In the genomic region with DNA sequence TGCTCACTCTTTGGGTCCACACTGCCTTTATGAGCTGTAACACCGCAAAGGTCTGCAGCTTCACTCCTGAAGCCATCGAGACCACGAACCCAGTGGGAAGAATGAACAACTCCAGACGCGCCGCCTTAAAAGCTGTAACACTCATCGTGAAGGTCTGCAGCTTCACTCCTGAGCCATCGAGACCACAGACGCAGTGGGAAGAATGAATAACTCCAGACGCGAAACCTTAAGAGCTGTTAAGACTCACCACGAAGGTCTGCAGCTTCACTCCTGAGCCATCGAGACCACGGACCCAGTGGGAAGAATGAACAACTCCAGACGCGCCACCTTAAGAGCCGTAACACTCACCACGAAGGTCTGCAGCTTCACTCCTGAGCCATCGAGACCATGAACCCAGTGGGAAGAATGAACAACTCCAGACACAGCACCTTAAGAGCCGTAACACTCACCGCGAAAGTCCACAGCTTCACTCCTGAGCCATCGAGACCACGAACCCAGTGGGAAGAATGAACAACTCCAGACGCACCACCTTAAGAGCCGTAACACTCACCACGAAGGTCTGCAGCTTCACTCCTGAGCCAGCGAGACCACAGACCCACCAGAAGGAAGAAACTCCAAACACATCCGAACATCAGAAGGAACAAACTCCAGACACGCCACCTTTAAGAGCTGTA, we compare ENCODE assay signal across 9 cellular contexts. TPM values are rescaled to one million over a fixed set of nuclear protein-coding genes. Genes with fewer than 3 reads are reported as not detected.
A peak's percentile ranks its signal among the peaks of the same experiment; 100 is the strongest.
DNase-seq lines count a peak whose midpoint lies in the region; ATAC-seq, FAIRE-seq and TF ChIP-seq lines count a peak whose summit lies in the region.
"Not testable (repeated sequence)": the region's sequence is repeated elsewhere in the genome, so short reads cannot be mapped to it uniquely, and the experiment has no call there.
"Had no signal": no experiment of that assay in that cellular context is flagged by ENCODE, and none has a peak within 500 bp of the region (broad histone marks: within the 10 kb centered on the region; RNA-seq: fewer than 3 reads in every experiment).

No MANE protein-coding gene starts in this region.

- H3K4me1 ChIP-seq in Caco-2; endodermal cell (ENCODE audit: control insufficient read depth, insufficient read depth, low read length): not testable (repeated sequence)
- H3K4me1 ChIP-seq in HepG2 (ENCODE audit: insufficient read depth, low read length): peaks cover 42% of the 10 kb centered on the region

- not testable (repeated sequence) for H3K9me3 Mint-ChIP-seq in Caco-2 (ENCODE audit: unreplicated experiment); activated T-cell treated with anti-CD3 and anti-CD28 coated beads, Interleukin-2, amount 50 U/mL, for 72 hours; activated naive CD8-positive, alpha-beta T cell treated with anti-CD3 and anti-CD28 coated beads, Interleukin-2, amount 50 U/mL, for 24 hours; endodermal cell; progenitor cell of endocrine pancreas (ENCODE audit: low read depth)

- 95 to 96% methylated on average over 22 to 30 of the region's 30 CpGs for WGBS in endodermal cell (ENCODE audit: insufficient coverage in 1 of 2, insufficient read length in 1 of 2), 2 experiments
- WGBS in HepG2 (ENCODE audit: low lambda C conversion rate): 95% methylated on average over 29 of the region's 30 CpGs

- H3K9ac ChIP-seq in endodermal cell (ENCODE audit: extremely low read depth, low read length, poor library complexity, severe bottlenecking); HepG2 (ENCODE audit: insufficient read depth, low read depth, low read length): not testable (repeated sequence)

- peak overlapping the region; percentile 67 for H3K27ac Mint-ChIP-seq in Caco-2 (ENCODE audit: unreplicated experiment)
- peak overlapping the region; percentile 83 for H3K27ac Mint-ChIP-seq in T-helper 17 cell
- peak overlapping the region; percentile 17 for H3K27ac Mint-ChIP-seq in activated T-cell treated with anti-CD3 and anti-CD28 coated beads, Interleukin-2, amount 50 U/mL, for 72 hours
- H3K27ac Mint-ChIP-seq in activated naive CD8-positive, alpha-beta T cell treated with anti-CD3 and anti-CD28 coated beads, Interleukin-2, amount 50 U/mL, for 24 hours: peak overlapping the region; percentile 77
- peak overlapping the region; percentile 63 for H3K27ac Mint-ChIP-seq in endodermal cell
- peak overlapping the region; percentile 22 for H3K27ac Mint-ChIP-seq in progenitor cell of endocrine pancreas

- POLR2A ChIA-PET in Caco-2 (lab: Charles Lee): interaction anchor here (0.6 kb wide), 1 partner anchor 306 kb away, joined by 4 read pairs; no protein-coding TSS in a partner anchor
- POLR2A ChIA-PET in HepG2 (lab: Yijun Ruan, JAX): interaction anchor here (1.0 to 2.3 kb wide), 5 partner anchors 8 to 213 kb away, joined by 3 to 11 read pairs (median 4); a partner anchor contains a TSS

- ATAC-seq in T-helper 17 cell; activated T-cell treated with anti-CD3 and anti-CD28 coated beads, Interleukin-2, amount 50 U/mL, for 72 hours (replicated peaks in 1 of 2); HepG2: not testable (repeated sequence)
- peak; percentile 65 for ATAC-seq in activated naive CD8-positive, alpha-beta T cell treated with anti-CD3 and anti-CD28 coated beads, Interleukin-2, amount 50 U/mL, for 24 hours

- H3K9me3 ChIP-seq in Caco-2; T-helper 17 cell (ENCODE audit: control insufficient read depth, low read length, poor library complexity, severe bottlenecking); HepG2 (ENCODE audit: low read length): not testable (repeated sequence)
- H3K9me3 ChIP-seq in endodermal cell (ENCODE audit: control insufficient read depth, low read length): peaks cover 17% of the 10 kb centered on the region

- intact Hi-C loops in Caco-2 (cut with micrococcal nuclease; ENCODE audit: unreplicated experiment); HepG2 (cut with micrococcal nuclease; ENCODE audit: unreplicated experiment): not testable (repeated sequence)

- not testable (repeated sequence) for H3K4me2 ChIP-seq in HepG2 (ENCODE audit: low read depth, low read length)

- DNase-seq in Caco-2: peak in 1 of 2 experiments; percentile 26
- not testable (repeated sequence) for DNase-seq in T-helper 17 cell; activated T-cell treated with anti-CD3 and anti-CD28 coated beads, Interleukin-2, amount 50 U/mL, for 72 hours; activated naive CD8-positive, alpha-beta T cell treated with anti-CD3 and anti-CD28 coated beads, Interleukin-2, amount 50 U/mL, for 24 hours; HepG2 (ENCODE audit: low spot score); progenitor cell of endocrine pancreas (ENCODE audit: low spot score, unreplicated experiment)
- peak; percentile 35 for DNase-seq in endodermal cell

- H3K79me2 ChIP-seq in HepG2 (ENCODE audit: insufficient read depth, low read length): peaks cover 73% of the 10 kb centered on the region

- H3K27me3 Mint-ChIP-seq in Caco-2 (ENCODE audit: insufficient read depth, unreplicated experiment); T-helper 17 cell; activated T-cell treated with anti-CD3 and anti-CD28 coated beads, Interleukin-2, amount 50 U/mL, for 72 hours (ENCODE audit: low read depth); activated naive CD8-positive, alpha-beta T cell treated with anti-CD3 and anti-CD28 coated beads, Interleukin-2, amount 50 U/mL, for 24 hours; endodermal cell (ENCODE audit: insufficient read depth); progenitor cell of endocrine pancreas: not testable (repeated sequence)

- H3K27me3 ChIP-seq in Caco-2 (replicated peaks; ENCODE audit: control insufficient read depth, insufficient read depth, low read length); endodermal cell (ENCODE audit: control insufficient read depth, insufficient read depth, low read length, poor library complexity, severe bottlenecking); HepG2 (ENCODE audit: control insufficient read depth in 1 of 2, insufficient read depth in 2 of 2, low read length in 2 of 2): not testable (repeated sequence)

- not testable (repeated sequence) for TF ChIP-seq POLR2A in HepG2 (IDR thresholded peaks at IDR 0.05; ENCODE audit: insufficient read depth in 1 of 2, low read depth in 2 of 2, low read length in 2 of 2)

- TF ChIP-seq RAD21 in HepG2 (CRISPR knock-in tag; IDR thresholded peaks at IDR 0.05): not testable (repeated sequence)

- not testable (repeated sequence) for TF ChIP-seq CTCF in Caco-2 (IDR thresholded peaks at IDR 0.05; ENCODE audit: insufficient read depth in 1 of 2, low read depth in 1 of 2, low read length in 1 of 2, severe bottlenecking in 1 of 2, unreplicated experiment in 1 of 2); endodermal cell (conservative IDR thresholded peaks at IDR 0.05); HepG2 (CRISPR knock-in tag; IDR thresholded peaks at IDR 0.05); progenitor cell of endocrine pancreas (IDR thresholded peaks at IDR 0.05; ENCODE audit: unreplicated experiment)

- not testable (repeated sequence) for TF ChIP-seq EP300 in HepG2 (IDR thresholded peaks at IDR 0.05; ENCODE audit: low read depth in 2 of 2, low read length in 2 of 2); HepG2 (CRISPR knock-in tag; IDR thresholded peaks at IDR 0.05; ENCODE audit: borderline replicate concordance)

- not testable (repeated sequence) for H3K4me3 ChIP-seq in Caco-2 (ENCODE audit: low read depth, low read length); endodermal cell (ENCODE audit: low read length); HepG2 (replicated peaks in 1 of 3; ENCODE audit: insufficient read depth in 1 of 3, low read depth in 2 of 3, low read length in 3 of 3)

- BruUV-seq in Caco-2 (replicated peaks; lab: Mats Ljungman, UMichigan): not testable (repeated sequence)
- BruUV-seq in HepG2 (replicated peaks; lab: Mats Ljungman, UMichigan): TSS peak; percentile 74

- H3K27ac ChIP-seq in endodermal cell (ENCODE audit: low read depth, low read length); HepG2 (ENCODE audit: extremely low read length, insufficient read depth, low read length): not testable (repeated sequence)

- not testable (repeated sequence) for H3K4me1 Mint-ChIP-seq in Caco-2 (ENCODE audit: low read depth, unreplicated experiment); endodermal cell
- H3K4me1 Mint-ChIP-seq in T-helper 17 cell (peaks cover 32% of the 10 kb centered on the region), progenitor cell of endocrine pancreas (ENCODE audit: low read depth) (peaks cover 11% of the 10 kb centered on the region)
- H3K4me1 Mint-ChIP-seq in activated T-cell treated with anti-CD3 and anti-CD28 coated beads, Interleukin-2, amount 50 U/mL, for 72 hours (ENCODE audit: low read depth): peaks cover 47% of the 10 kb centered on the region
- H3K4me1 Mint-ChIP-seq in activated naive CD8-positive, alpha-beta T cell treated with anti-CD3 and anti-CD28 coated beads, Interleukin-2, amount 50 U/mL, for 24 hours: peaks cover 52% of the 10 kb centered on the region

- CTCF ChIA-PET in Caco-2 (lab: Charles Lee); HepG2 (lab: Yijun Ruan, JAX; ENCODE audit: low intra/inter-chr PET ratio, low total read pairs): not testable (repeated sequence)

- FAIRE-seq in HepG2 (lab: Jason Lieb, UNC): not testable (repeated sequence)

- in situ Hi-C loops in HepG2 (cut with HindIII; ENCODE audit: extremely low pct_ligation_motif_present, low pct_unique_long_range_greater_than_20kb): not testable (repeated sequence)

- H4K20me1 ChIP-seq in HepG2 (ENCODE audit: insufficient read depth, low read length): peaks cover 50% of the 10 kb centered on the region

- H3K36me3 Mint-ChIP-seq in Caco-2 (ENCODE audit: insufficient read depth, unreplicated experiment) (peaks cover 83% of the 10 kb centered on the region), endodermal cell (ENCODE audit: low read depth) (peaks cover 75% of the 10 kb centered on the region), progenitor cell of endocrine pancreas (ENCODE audit: insufficient read depth) (peaks cover 43% of the 10 kb centered on the region)
- not testable (repeated sequence) for H3K36me3 Mint-ChIP-seq in T-helper 17 cell (ENCODE audit: low read depth)
- H3K36me3 Mint-ChIP-seq in activated T-cell treated with anti-CD3 and anti-CD28 coated beads, Interleukin-2, amount 50 U/mL, for 72 hours (ENCODE audit: insufficient read depth in 2 of 2): peaks cover 19 to 36% of the 10 kb centered on the region in 2 donors
- peaks cover 67% of the 10 kb centered on the region for H3K36me3 Mint-ChIP-seq in activated naive CD8-positive, alpha-beta T cell treated with anti-CD3 and anti-CD28 coated beads, Interleukin-2, amount 50 U/mL, for 24 hours (ENCODE audit: low read depth)

- not testable (repeated sequence) for H2AFZ ChIP-seq in HepG2 (ENCODE audit: low read length)

- not testable (repeated sequence) for H3K36me3 ChIP-seq in Caco-2 (ENCODE audit: control insufficient read depth, insufficient read depth, low read length)
- H3K36me3 ChIP-seq in endodermal cell (ENCODE audit: control insufficient read depth, insufficient read depth, low read length): peaks cover 84% of the 10 kb centered on the region
- peaks cover 10 to 46% of the 10 kb centered on the region in 2 experiments; a peak in 4 of 5 replicates for H3K36me3 ChIP-seq in HepG2 (replicated peaks in 1 of 2; ENCODE audit: control insufficient read depth in 1 of 2, insufficient read depth in 2 of 2, low read length in 2 of 2)

- H3K4me3 Mint-ChIP-seq in Caco-2 (ENCODE audit: unreplicated experiment); activated T-cell treated with anti-CD3 and anti-CD28 coated beads, Interleukin-2, amount 50 U/mL, for 72 hours; endodermal cell; progenitor cell of endocrine pancreas (ENCODE audit: low read depth): not testable (repeated sequence)
- H3K4me3 Mint-ChIP-seq in T-helper 17 cell: peak overlapping the region; percentile 79
- peak overlapping the region; percentile 24 for H3K4me3 Mint-ChIP-seq in activated naive CD8-positive, alpha-beta T cell treated with anti-CD3 and anti-CD28 coated beads, Interleukin-2, amount 50 U/mL, for 24 hours

RNA-seq across cellular contexts. Expression of a gene that starts 51.4 kb away (rescaled TPM):
- total RNA-seq in Caco-2 (2022) (20.5 and 20.9 TPM in 2 replicates), T-helper 17 cell (1 to 10 TPM; 3.1 to 3.7 TPM), endodermal cell (1 to 10 TPM; 1.0 to 1.9 TPM), HepG2 (2016; rRNA removed; fragmentation: Illumina TruSeq; extraction: Trizol) (0.18 and 0.36 TPM in 2 replicates), progenitor cell of endocrine pancreas (1.4 and 2.0 TPM in 2 replicates)
- total RNA-seq in activated T-cell treated with anti-CD3 and anti-CD28 coated beads, Interleukin-2, amount 50 U/mL, for 72 hours: 1 to 10 TPM; 1.3 to 1.9 TPM
- polyA plus RNA-seq in endodermal cell (2013, experiment 1 of 2): 0.36 TPM
- polyA plus RNA-seq in endodermal cell (2013, experiment 2 of 2): 1.0 TPM
- 0.30 TPM in 1 of 2 replicates, not detected in the other for total RNA-seq in HepG2 (2016; cell fraction: cytosol; rRNA removed; fragmentation: Illumina TruSeq; extraction: Trizol; ENCODE audit: low read depth)
- total RNA-seq in HepG2 (2016; cell fraction: insoluble cytoplasmic fraction; rRNA removed; fragmentation: Illumina TruSeq; extraction: Trizol): 0.16 and 0.24 TPM in 2 replicates
- total RNA-seq in HepG2 (2016; cell fraction: membrane; rRNA removed; fragmentation: Illumina TruSeq; extraction: Trizol): 0.37 and 0.48 TPM in 2 replicates
- not detected in 2 replicates for total RNA-seq in HepG2 (2016; cell fraction: nucleus; rRNA removed; fragmentation: Illumina TruSeq; extraction: Trizol)
- polyA plus RNA-seq in HepG2 (2011; rRNA removed): 0.18 and 0.57 TPM in 2 replicates
- polyA plus RNA-seq in HepG2 (2011; cell fraction: cytosol; rRNA removed): 0.08 and 0.18 TPM in 2 replicates
- polyA plus RNA-seq in HepG2 (2011; cell fraction: nucleus; rRNA removed): 0.58 and 0.95 TPM in 2 replicates
- polyA plus RNA-seq in HepG2 (2012): 0.87 and 3.8 TPM in 2 replicates
- polyA plus RNA-seq in HepG2 (2016; cell fraction: cytosol; fragmentation: Illumina TruSeq; extraction: Trizol; ENCODE audit: low read depth): 0.68 and 0.69 TPM in 2 replicates
- 0.49 and 0.90 TPM in 2 replicates for polyA plus RNA-seq in HepG2 (2016; cell fraction: insoluble cytoplasmic fraction; fragmentation: Illumina TruSeq; extraction: Trizol; ENCODE audit: low read depth)
- polyA plus RNA-seq in HepG2 (2016; cell fraction: membrane; fragmentation: Illumina TruSeq; extraction: Trizol; ENCODE audit: low read depth): 0.89 and 1.3 TPM in 2 replicates
- polyA plus RNA-seq in HepG2 (2016; cell fraction: nucleus; fragmentation: Illumina TruSeq; extraction: Trizol; ENCODE audit: insufficient read depth, low read depth): 0.38 and 0.60 TPM in 2 replicates
- 0.12 and 0.68 TPM in 2 replicates for polyA minus RNA-seq in HepG2 (2011; rRNA and poly(A)+ RNA removed; ENCODE audit: low replicate concordance)
- polyA minus RNA-seq in HepG2 (2011; cell fraction: cytosol; rRNA and poly(A)+ RNA removed): 0.30 TPM in 1 of 2 replicates, not detected in the other
- polyA minus RNA-seq in HepG2 (2011; cell fraction: nucleus; rRNA and poly(A)+ RNA removed): 0.25 TPM in 1 of 2 replicates, not detected in the other
- total RNA-seq: M059J had no signal
- polyA plus RNA-seq: CD14-positive monocyte had no signal

Comparison
In these comparisons a context has a peak if more than half of its experiments do, and no peak if none do; other contexts are left out.
1. H3K27ac Mint-ChIP-seq: peak in every context shown above with its lines; median percentile 83 in T-helper 17 cell; 77 in activated naive CD8-positive, alpha-beta T cell treated with anti-CD3 and anti-CD28 coated beads, Interleukin-2, amount 50 U/mL, for 24 hours; 67 in Caco-2; 63 in endodermal cell; 22 in progenitor cell of endocrine pancreas; 17 in activated T-cell treated with anti-CD3 and anti-CD28 coated beads, Interleukin-2, amount 50 U/mL, for 72 hours.